ENCODE assay signal across 2 cellular contexts in genomic region chr16:10612649-10613179, GRCh38.
TF ChIP-seq lines count a peak whose summit lies in the region.

No MANE protein-coding gene starts in this region.

TF ChIP-seq in HEK293, 187 proteins besides CTCF, POLR2A, EP300 and RAD21:
- TF ChIP-seq ZNF157 (tag by site-specific recombination; IDR thresholded peaks at IDR 0.05) (no peak), ZNF341 (tag by site-specific recombination; IDR thresholded peaks at IDR 0.05; ENCODE audit: low read depth) (peak; percentile 67)
TF ChIP-seq in HEK293: peak in this region for 1.

TF ChIP-seq in HepG2, 621 proteins besides CTCF, POLR2A, EP300 and RAD21 (continues in another document):
- TF ChIP-seq, protein P1, sequence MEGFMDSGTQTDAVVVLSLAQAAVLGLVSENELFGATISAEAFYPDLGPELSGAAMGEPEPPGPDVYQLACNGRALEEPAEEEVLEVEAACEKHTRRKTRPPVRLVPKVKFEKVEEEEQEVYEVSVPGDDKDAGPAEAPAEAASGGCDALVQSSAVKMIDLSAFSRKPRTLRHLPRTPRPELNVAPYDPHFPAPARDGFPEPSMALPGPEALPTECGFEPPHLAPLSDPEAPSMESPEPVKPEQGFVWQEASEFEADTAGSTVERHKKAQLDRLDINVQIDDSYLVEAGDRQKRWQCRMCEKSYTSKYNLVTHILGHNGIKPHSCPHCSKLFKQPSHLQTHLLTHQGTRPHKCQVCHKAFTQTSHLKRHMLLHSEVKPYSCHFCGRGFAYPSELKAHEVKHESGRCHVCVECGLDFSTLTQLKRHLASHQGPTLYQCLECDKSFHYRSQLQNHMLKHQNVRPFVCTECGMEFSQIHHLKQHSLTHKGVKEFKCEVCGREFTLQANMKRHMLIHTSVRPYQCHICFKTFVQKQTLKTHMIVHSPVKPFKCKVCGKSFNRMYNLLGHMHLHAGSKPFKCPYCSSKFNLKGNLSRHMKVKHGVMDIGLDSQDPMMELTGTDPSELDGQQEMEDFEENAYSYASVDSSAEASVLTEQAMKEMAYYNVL (CRISPR knock-in tag; IDR thresholded peaks at IDR 0.05; ENCODE audit: borderline replicate concordance) = 0 out of 2 replicates have a peak, but pooled peaks have one; percentile 24
- TF ChIP-seq HNF4A (CRISPR knock-in tag; IDR thresholded peaks at IDR 0.05) = peak; percentile 50; the same call in 1 of the 2 replicates
- TF ChIP-seq USF2 (IDR thresholded peaks at IDR 0.05; ENCODE audit: low read depth, low read length) = no peak
- TF ChIP-seq USF2 (CRISPR knock-in tag; IDR thresholded peaks at IDR 0.05; ENCODE audit: borderline replicate concordance) = no peak
- no peak for TF ChIP-seq REPIN1 (CRISPR knock-in tag; IDR thresholded peaks at IDR 0.05; ENCODE audit: borderline replicate concordance, low read depth)
- no peak for TF ChIP-seq ATF4 (CRISPR knock-in tag; IDR thresholded peaks at IDR 0.05)
- peak; percentile 78 for TF ChIP-seq ZMYM3 (CRISPR knock-in tag; IDR thresholded peaks at IDR 0.05)
- 0 out of 2 replicates have a peak, but pooled peaks have one; percentile 12 for TF ChIP-seq GATAD2A (CRISPR knock-in tag; IDR thresholded peaks at IDR 0.05)
- TF ChIP-seq, protein P2, sequence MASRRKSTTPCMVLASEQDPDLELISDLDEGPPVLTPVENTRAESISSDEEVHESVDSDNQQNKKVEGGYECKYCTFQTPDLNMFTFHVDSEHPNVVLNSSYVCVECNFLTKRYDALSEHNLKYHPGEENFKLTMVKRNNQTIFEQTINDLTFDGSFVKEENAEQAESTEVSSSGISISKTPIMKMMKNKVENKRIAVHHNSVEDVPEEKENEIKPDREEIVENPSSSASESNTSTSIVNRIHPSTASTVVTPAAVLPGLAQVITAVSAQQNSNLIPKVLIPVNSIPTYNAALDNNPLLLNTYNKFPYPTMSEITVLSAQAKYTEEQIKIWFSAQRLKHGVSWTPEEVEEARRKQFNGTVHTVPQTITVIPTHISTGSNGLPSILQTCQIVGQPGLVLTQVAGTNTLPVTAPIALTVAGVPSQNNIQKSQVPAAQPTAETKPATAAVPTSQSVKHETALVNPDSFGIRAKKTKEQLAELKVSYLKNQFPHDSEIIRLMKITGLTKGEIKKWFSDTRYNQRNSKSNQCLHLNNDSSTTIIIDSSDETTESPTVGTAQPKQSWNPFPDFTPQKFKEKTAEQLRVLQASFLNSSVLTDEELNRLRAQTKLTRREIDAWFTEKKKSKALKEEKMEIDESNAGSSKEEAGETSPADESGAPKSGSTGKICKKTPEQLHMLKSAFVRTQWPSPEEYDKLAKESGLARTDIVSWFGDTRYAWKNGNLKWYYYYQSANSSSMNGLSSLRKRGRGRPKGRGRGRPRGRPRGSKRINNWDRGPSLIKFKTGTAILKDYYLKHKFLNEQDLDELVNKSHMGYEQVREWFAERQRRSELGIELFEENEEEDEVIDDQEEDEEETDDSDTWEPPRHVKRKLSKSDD (CRISPR knock-in tag; IDR thresholded peaks at IDR 0.05; ENCODE audit: low read depth) = no peak
- TF ChIP-seq, protein P3, sequence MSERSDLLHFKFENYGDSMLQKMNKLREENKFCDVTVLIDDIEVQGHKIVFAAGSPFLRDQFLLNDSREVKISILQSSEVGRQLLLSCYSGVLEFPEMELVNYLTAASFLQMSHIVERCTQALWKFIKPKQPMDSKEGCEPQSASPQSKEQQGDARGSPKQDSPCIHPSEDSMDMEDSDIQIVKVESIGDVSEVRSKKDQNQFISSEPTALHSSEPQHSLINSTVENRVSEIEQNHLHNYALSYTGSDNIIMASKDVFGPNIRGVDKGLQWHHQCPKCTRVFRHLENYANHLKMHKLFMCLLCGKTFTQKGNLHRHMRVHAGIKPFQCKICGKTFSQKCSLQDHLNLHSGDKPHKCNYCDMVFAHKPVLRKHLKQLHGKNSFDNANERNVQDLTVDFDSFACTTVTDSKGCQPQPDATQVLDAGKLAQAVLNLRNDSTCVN (CRISPR knock-in tag; IDR thresholded peaks at IDR 0.05; ENCODE audit: borderline replicate concordance) = peak; percentile 74
- no peak for TF ChIP-seq SAFB2 (CRISPR knock-in tag; IDR thresholded peaks at IDR 0.05; ENCODE audit: borderline replicate concordance, low read depth)
- TF ChIP-seq SRF (IDR thresholded peaks at IDR 0.05; ENCODE audit: low read depth, low read length) = no peak
- TF ChIP-seq, protein P4, sequence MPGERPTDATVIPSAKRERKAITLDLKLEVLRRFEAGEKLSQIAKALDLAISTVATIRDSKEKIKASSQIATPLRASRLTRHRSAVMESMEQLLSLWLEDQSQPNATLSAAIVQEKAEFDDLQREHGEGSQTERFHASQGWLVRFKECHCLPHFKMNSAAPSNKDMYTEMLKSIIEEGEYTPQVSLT (CRISPR knock-in tag; IDR thresholded peaks at IDR 0.05; ENCODE audit: borderline replicate concordance, low read depth) = no peak
- no peak for TF ChIP-seq ZNF382 (CRISPR knock-in tag; IDR thresholded peaks at IDR 0.05; ENCODE audit: borderline replicate concordance)
- TF ChIP-seq, protein P5, sequence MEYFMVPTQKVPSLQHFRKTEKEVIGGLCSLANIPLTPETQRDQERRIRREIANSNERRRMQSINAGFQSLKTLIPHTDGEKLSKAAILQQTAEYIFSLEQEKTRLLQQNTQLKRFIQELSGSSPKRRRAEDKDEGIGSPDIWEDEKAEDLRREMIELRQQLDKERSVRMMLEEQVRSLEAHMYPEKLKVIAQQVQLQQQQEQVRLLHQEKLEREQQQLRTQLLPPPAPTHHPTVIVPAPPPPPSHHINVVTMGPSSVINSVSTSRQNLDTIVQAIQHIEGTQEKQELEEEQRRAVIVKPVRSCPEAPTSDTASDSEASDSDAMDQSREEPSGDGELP (IDR thresholded peaks at IDR 0.05; ENCODE audit: borderline replicate concordance, low read depth) = 0 out of 2 replicates have a peak, but pooled peaks have one; percentile 16
- TF ChIP-seq, protein P6, sequence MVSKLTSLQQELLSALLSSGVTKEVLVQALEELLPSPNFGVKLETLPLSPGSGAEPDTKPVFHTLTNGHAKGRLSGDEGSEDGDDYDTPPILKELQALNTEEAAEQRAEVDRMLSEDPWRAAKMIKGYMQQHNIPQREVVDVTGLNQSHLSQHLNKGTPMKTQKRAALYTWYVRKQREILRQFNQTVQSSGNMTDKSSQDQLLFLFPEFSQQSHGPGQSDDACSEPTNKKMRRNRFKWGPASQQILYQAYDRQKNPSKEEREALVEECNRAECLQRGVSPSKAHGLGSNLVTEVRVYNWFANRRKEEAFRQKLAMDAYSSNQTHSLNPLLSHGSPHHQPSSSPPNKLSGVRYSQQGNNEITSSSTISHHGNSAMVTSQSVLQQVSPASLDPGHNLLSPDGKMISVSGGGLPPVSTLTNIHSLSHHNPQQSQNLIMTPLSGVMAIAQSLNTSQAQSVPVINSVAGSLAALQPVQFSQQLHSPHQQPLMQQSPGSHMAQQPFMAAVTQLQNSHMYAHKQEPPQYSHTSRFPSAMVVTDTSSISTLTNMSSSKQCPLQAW (CRISPR knock-in tag; IDR thresholded peaks at IDR 0.05) = peak; percentile 63; the same call in 1 of the 2 replicates
- TF ChIP-seq, protein P7, sequence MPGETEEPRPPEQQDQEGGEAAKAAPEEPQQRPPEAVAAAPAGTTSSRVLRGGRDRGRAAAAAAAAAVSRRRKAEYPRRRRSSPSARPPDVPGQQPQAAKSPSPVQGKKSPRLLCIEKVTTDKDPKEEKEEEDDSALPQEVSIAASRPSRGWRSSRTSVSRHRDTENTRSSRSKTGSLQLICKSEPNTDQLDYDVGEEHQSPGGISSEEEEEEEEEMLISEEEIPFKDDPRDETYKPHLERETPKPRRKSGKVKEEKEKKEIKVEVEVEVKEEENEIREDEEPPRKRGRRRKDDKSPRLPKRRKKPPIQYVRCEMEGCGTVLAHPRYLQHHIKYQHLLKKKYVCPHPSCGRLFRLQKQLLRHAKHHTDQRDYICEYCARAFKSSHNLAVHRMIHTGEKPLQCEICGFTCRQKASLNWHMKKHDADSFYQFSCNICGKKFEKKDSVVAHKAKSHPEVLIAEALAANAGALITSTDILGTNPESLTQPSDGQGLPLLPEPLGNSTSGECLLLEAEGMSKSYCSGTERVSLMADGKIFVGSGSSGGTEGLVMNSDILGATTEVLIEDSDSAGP (CRISPR knock-in tag; IDR thresholded peaks at IDR 0.05; ENCODE audit: borderline replicate concordance) = peak; percentile 12; the same call in 1 of the 2 replicates
- TF ChIP-seq, protein P8, sequence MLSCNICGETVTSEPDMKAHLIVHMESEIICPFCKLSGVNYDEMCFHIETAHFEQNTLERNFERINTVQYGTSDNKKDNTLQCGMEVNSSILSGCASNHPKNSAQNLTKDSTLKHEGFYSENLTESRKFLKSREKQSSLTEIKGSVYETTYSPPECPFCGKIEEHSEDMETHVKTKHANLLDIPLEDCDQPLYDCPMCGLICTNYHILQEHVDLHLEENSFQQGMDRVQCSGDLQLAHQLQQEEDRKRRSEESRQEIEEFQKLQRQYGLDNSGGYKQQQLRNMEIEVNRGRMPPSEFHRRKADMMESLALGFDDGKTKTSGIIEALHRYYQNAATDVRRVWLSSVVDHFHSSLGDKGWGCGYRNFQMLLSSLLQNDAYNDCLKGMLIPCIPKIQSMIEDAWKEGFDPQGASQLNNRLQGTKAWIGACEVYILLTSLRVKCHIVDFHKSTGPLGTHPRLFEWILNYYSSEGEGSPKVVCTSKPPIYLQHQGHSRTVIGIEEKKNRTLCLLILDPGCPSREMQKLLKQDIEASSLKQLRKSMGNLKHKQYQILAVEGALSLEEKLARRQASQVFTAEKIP (CRISPR knock-in tag; IDR thresholded peaks at IDR 0.05; ENCODE audit: borderline replicate concordance) = no peak
- TF ChIP-seq ZNF782 (CRISPR knock-in tag; IDR thresholded peaks at IDR 0.05; ENCODE audit: borderline replicate concordance) = no peak
- TF ChIP-seq MIXL1 (CRISPR knock-in tag; IDR thresholded peaks at IDR 0.05) = 0 out of 2 replicates have a peak, but pooled peaks have one; percentile 21
- peak; percentile 54; the same call in 1 of the 2 replicates for TF ChIP-seq EED (CRISPR knock-in tag; IDR thresholded peaks at IDR 0.05)
- no peak for TF ChIP-seq ZNF235 (CRISPR knock-in tag; IDR thresholded peaks at IDR 0.05; ENCODE audit: borderline replicate concordance)
- TF ChIP-seq TEAD3 (CRISPR knock-in tag; optimal IDR thresholded peaks at IDR 0.05; ENCODE audit: borderline replicate concordance) = peak; percentile 65
- no peak for TF ChIP-seq KLF12 (CRISPR knock-in tag; IDR thresholded peaks at IDR 0.05; ENCODE audit: borderline replicate concordance)
- TF ChIP-seq ZNF460 (CRISPR knock-in tag; IDR thresholded peaks at IDR 0.05; ENCODE audit: borderline replicate concordance) = no peak
- no peak for TF ChIP-seq FOXP1 (IDR thresholded peaks at IDR 0.05)
- peak; percentile 76 for TF ChIP-seq FOXP1 (CRISPR knock-in tag; IDR thresholded peaks at IDR 0.05)
- 0 out of 2 replicates have a peak, but pooled peaks have one; percentile 24 for TF ChIP-seq ZNF331 (CRISPR knock-in tag; IDR thresholded peaks at IDR 0.05)
- TF ChIP-seq IRF2 (CRISPR knock-in tag; IDR thresholded peaks at IDR 0.05) = peak; percentile 23; the same call in 1 of the 2 replicates
- TF ChIP-seq ARNT (IDR thresholded peaks at IDR 0.05) = no peak
- peak; percentile 51; the same call in 1 of the 2 replicates for TF ChIP-seq ETV5 (CRISPR knock-in tag; IDR thresholded peaks at IDR 0.05; ENCODE audit: borderline replicate concordance)
